Comparison of ENCODE assay signal across 19 cellular contexts in genomic region chr17:7226721-7227710, GRCh38. TPM values are rescaled to one million over a fixed set of nuclear protein-coding genes. Genes with fewer than 3 reads are reported as not detected.
DNase-seq lines count a peak whose midpoint lies in the region; ATAC-seq and TF ChIP-seq lines count a peak whose summit lies in the region.
"Had no signal": no experiment of that assay in that cellular context is flagged by ENCODE, and none has a peak within 500 bp of the region (broad histone marks: within the 10 kb centered on the region; RNA-seq: fewer than 3 reads in every experiment).

No MANE protein-coding gene starts in this region.

- POLR2A ChIA-PET in MCF 10A (lab: Yijun Ruan, JAX) = no interaction called here
- POLR2A ChIA-PET in naive thymus-derived CD4-positive, alpha-beta T cell (lab: Charles Lee) = no interaction called here

- H3K27ac Mint-ChIP-seq in activated T-cell treated with anti-CD3 and anti-CD28 coated beads, Interleukin-2, amount 50 U/mL, for 24 hours = peak overlapping the region; percentile 69
- H3K27ac Mint-ChIP-seq in MCF 10A (ENCODE audit: low read depth, unreplicated experiment) = peak overlapping the region; percentile 84
- H3K27ac Mint-ChIP-seq in naive thymus-derived CD4-positive, alpha-beta T cell = no peak overlapping the region
- H3K27ac Mint-ChIP-seq: CD8-positive, alpha-beta T cell had no signal

- H3K36me3 ChIP-seq in esophagus squamous epithelium (peaks cover 60 to 88% (median 61%) of the 10 kb centered on the region in 3 donors), thymus (ENCODE audit: control insufficient read depth, insufficient read depth) (peaks cover 86% of the 10 kb centered on the region)
- peaks cover 4 to 89% (median 14%) of the 10 kb centered on the region in 3 experiments for H3K36me3 ChIP-seq in naive thymus-derived CD4-positive, alpha-beta T cell (ENCODE audit: control insufficient read depth in 2 of 3, insufficient read depth in 3 of 3, low read length in 3 of 3)

- no peak for DNase-seq in activated T-cell treated with anti-CD3 and anti-CD28 coated beads, Interleukin-2, amount 50 U/mL, for 24 hours
- DNase-seq in activated T-cell treated with anti-CD3 and anti-CD28 coated beads, Interleukin-2, amount 50 U/mL, for 48 hours = no peak
- DNase-seq in MCF 10A (ENCODE audit: unreplicated experiment) (no peak), esophagus squamous epithelium (lab: John Stamatoyannopoulos, UW) (no peak), activated gamma-delta T cell (lab: John Stamatoyannopoulos, UW) (no peak)
- no peak for DNase-seq in naive thymus-derived CD4-positive, alpha-beta T cell
- DNase-seq: CD8-positive, alpha-beta T cell; DMS79 treated with DMSO at 0.1 percent for 48 hours; MV-4-11; NCI-H1417 treated with DMSO at 0.1 percent for 48 hours; NCI-H1930; NCI-H446 treated with DMSO at 0.1 percent for 48 hours; NK-92 treated with Interleukin-12 subunit alpha and Interleukin-12 subunit beta, amount 100 ng/mL, for 24 hours; OCI-M1; RPMI8226 had no signal

- peaks cover 27% of the 10 kb centered on the region for H3K4me1 Mint-ChIP-seq in activated T-cell treated with anti-CD3 and anti-CD28 coated beads, Interleukin-2, amount 50 U/mL, for 24 hours (ENCODE audit: low read depth)
- peaks cover 15% of the 10 kb centered on the region for H3K4me1 Mint-ChIP-seq in MCF 10A (ENCODE audit: insufficient read depth, unreplicated experiment)
- H3K4me1 Mint-ChIP-seq in naive thymus-derived CD4-positive, alpha-beta T cell = peaks cover 4 to 16% (median 10%) of the 10 kb centered on the region in 7 donors

- TF ChIP-seq POLR2A in esophagus squamous epithelium (IDR thresholded peaks at IDR 0.05) = no peak

- CTCF ChIA-PET in MCF 10A (lab: Yijun Ruan, JAX) = interaction anchor here (1.0 kb wide), 1 partner anchor 13 kb away, joined by 3 read pairs; no protein-coding TSS in a partner anchor
- CTCF ChIA-PET in naive thymus-derived CD4-positive, alpha-beta T cell (lab: Charles Lee) = no interaction called here

- H3K9me3 ChIP-seq in esophagus squamous epithelium (no peaks in the 10 kb centered on the region), thymus (ENCODE audit: control insufficient read depth) (no peaks in the 10 kb centered on the region)
- H3K9me3 ChIP-seq in naive thymus-derived CD4-positive, alpha-beta T cell (ENCODE audit: control insufficient read depth in 2 of 3, low read length in 3 of 3) = no peaks in the 10 kb centered on the region

- no peak overlapping the region for H3K4me3 Mint-ChIP-seq in activated T-cell treated with anti-CD3 and anti-CD28 coated beads, Interleukin-2, amount 50 U/mL, for 24 hours
- no peak overlapping the region for H3K4me3 Mint-ChIP-seq in MCF 10A (ENCODE audit: unreplicated experiment)
- no peak overlapping the region for H3K4me3 Mint-ChIP-seq in naive thymus-derived CD4-positive, alpha-beta T cell
- H3K4me3 Mint-ChIP-seq: CD8-positive, alpha-beta T cell had no signal

- no peak for ATAC-seq in GM18907 (IDR thresholded peaks at IDR 0.05; ENCODE audit: unreplicated experiment)
- ATAC-seq in naive thymus-derived CD4-positive, alpha-beta T cell = no peak
- ATAC-seq: CD8-positive, alpha-beta T cell; HCT116 had no signal

- BruUV-seq in MCF 10A (replicated peaks; lab: Mats Ljungman, UMichigan) = no TSS peak

- no peaks in the 10 kb centered on the region for H3K9me3 Mint-ChIP-seq in activated T-cell treated with anti-CD3 and anti-CD28 coated beads, Interleukin-2, amount 50 U/mL, for 24 hours
- H3K9me3 Mint-ChIP-seq in MCF 10A (ENCODE audit: unreplicated experiment) = no peaks in the 10 kb centered on the region
- H3K9me3 Mint-ChIP-seq in naive thymus-derived CD4-positive, alpha-beta T cell = no peaks in the 10 kb centered on the region
- H3K9me3 Mint-ChIP-seq: CD8-positive, alpha-beta T cell had no signal

- H3K27me3 ChIP-seq in esophagus squamous epithelium = no peaks in the 10 kb centered on the region
- H3K27me3 ChIP-seq in thymus (ENCODE audit: control insufficient read depth, insufficient read depth) = no peaks in the 10 kb centered on the region
- H3K27me3 ChIP-seq in naive thymus-derived CD4-positive, alpha-beta T cell (ENCODE audit: control insufficient read depth in 2 of 2, insufficient read depth in 2 of 2, low read length in 2 of 2) = no peaks in the 10 kb centered on the region

- H3K27ac ChIP-seq in esophagus squamous epithelium = peak overlapping the region; percentile 83 to 100 (median 90)
- peak overlapping the region; percentile 25 for H3K27ac ChIP-seq in thymus (ENCODE audit: low read depth)
- no peak overlapping the region for H3K27ac ChIP-seq in naive thymus-derived CD4-positive, alpha-beta T cell (ENCODE audit: low read depth, low read length)
- H3K27ac ChIP-seq: HL-60 had no signal

- H3K4me3 ChIP-seq in esophagus squamous epithelium (no peak overlapping the region), thymus (ENCODE audit: low read length) (no peak overlapping the region)
- no peak overlapping the region for H3K4me3 ChIP-seq in naive thymus-derived CD4-positive, alpha-beta T cell (ENCODE audit: low read length)

- no peak for TF ChIP-seq CTCF in MCF 10A (IDR thresholded peaks at IDR 0.05; ENCODE audit: unreplicated experiment)
- no peak for TF ChIP-seq CTCF in esophagus squamous epithelium (IDR thresholded peaks at IDR 0.05)

- H3K36me3 Mint-ChIP-seq in activated T-cell treated with anti-CD3 and anti-CD28 coated beads, Interleukin-2, amount 50 U/mL, for 24 hours (ENCODE audit: low read depth) = peaks cover 93% of the 10 kb centered on the region
- H3K36me3 Mint-ChIP-seq in MCF 10A (ENCODE audit: insufficient read depth, unreplicated experiment) = peaks cover 86% of the 10 kb centered on the region
- peaks cover 3 to 31% (median 5%) of the 10 kb centered on the region in 5 donors for H3K36me3 Mint-ChIP-seq in naive thymus-derived CD4-positive, alpha-beta T cell

- WGBS in esophagus squamous epithelium, 2 donors = 88 to 96% methylated on average over 15 of the region's 31 CpGs
- 98% methylated on average over 31 of the region's 31 CpGs for WGBS in thymus

- H3K4me1 ChIP-seq in esophagus squamous epithelium (peaks cover 16 to 94% (median 37%) of the 10 kb centered on the region in 3 donors), thymus (ENCODE audit: control insufficient read depth, insufficient read depth, low read length) (peaks cover 1% of the 10 kb centered on the region)
- H3K4me1 ChIP-seq in naive thymus-derived CD4-positive, alpha-beta T cell (ENCODE audit: control insufficient read depth in 2 of 2, insufficient read depth in 2 of 2, low read length in 2 of 2) = no peaks in the 10 kb centered on the region

- H3K27me3 Mint-ChIP-seq in activated T-cell treated with anti-CD3 and anti-CD28 coated beads, Interleukin-2, amount 50 U/mL, for 24 hours = no peaks in the 10 kb centered on the region
- no peaks in the 10 kb centered on the region for H3K27me3 Mint-ChIP-seq in MCF 10A (ENCODE audit: insufficient read depth, unreplicated experiment)
- H3K27me3 Mint-ChIP-seq in naive thymus-derived CD4-positive, alpha-beta T cell = no peaks in the 10 kb centered on the region

- intact Hi-C loops in MCF 10A (cut with micrococcal nuclease) = no loop called here
- intact Hi-C loops in esophagus squamous epithelium (cut with DNase I) = no loop called here
- intact Hi-C loops in naive thymus-derived CD4-positive, alpha-beta T cell (cut with micrococcal nuclease) = no loop called here

RNA-seq across cellular contexts. Expression of gene ACADVL, which starts 7.3 kb away (rescaled TPM):
- total RNA-seq in MCF 10A (2022) (387 and 413 TPM in 2 replicates), esophagus squamous epithelium (100 to 1,000 TPM; 453 to 742 (median 464) TPM)
- 990 TPM for polyA plus RNA-seq in thymus
- 100 to 1,000 TPM; 287 to 390 (median 339) TPM for total RNA-seq in naive thymus-derived CD4-positive, alpha-beta T cell
- 10 to 100 TPM; 75.3 to 88.4 TPM for polyA plus RNA-seq in naive thymus-derived CD4-positive, alpha-beta T cell

RNA-seq across cellular contexts. Expression of gene DVL2, which starts 7.3 kb away (rescaled TPM):
- total RNA-seq in MCF 10A (2022) (34.9 and 37.4 TPM in 2 replicates), esophagus squamous epithelium (10 to 100 TPM; 21.4 to 58.0 (median 37.3) TPM)
- polyA plus RNA-seq in thymus = 26.6 TPM
- total RNA-seq in naive thymus-derived CD4-positive, alpha-beta T cell = 10 to 100 TPM; 51.2 to 91.5 (median 52.3) TPM
- 10 to 100 TPM; 15.1 to 31.1 TPM for polyA plus RNA-seq in naive thymus-derived CD4-positive, alpha-beta T cell

RNA-seq across cellular contexts. Expression of gene DLG4, which starts 7.4 kb away (rescaled TPM):
- total RNA-seq in MCF 10A (2022) (7.6 TPM in 2 replicates), esophagus squamous epithelium (10 to 100 TPM in 1 of 4 donors, 1 to 10 TPM in 3; 2.6 to 13.9 (median 6.0) TPM)
- 15.1 TPM for polyA plus RNA-seq in thymus
- total RNA-seq in naive thymus-derived CD4-positive, alpha-beta T cell = 10 to 100 TPM; 10.9 to 25.4 (median 16.5) TPM
- polyA plus RNA-seq in naive thymus-derived CD4-positive, alpha-beta T cell = under 1 TPM; 0.26 to 0.83 TPM

RNA-seq across cellular contexts. Expression of gene PHF23, which starts 12.2 kb away (rescaled TPM):
- total RNA-seq in MCF 10A (2022) = 41.8 and 47.1 TPM in 2 replicates
- 10 to 100 TPM; 24.7 to 30.6 (median 27.0) TPM for total RNA-seq in esophagus squamous epithelium
- 47.5 TPM for polyA plus RNA-seq in thymus
- total RNA-seq in naive thymus-derived CD4-positive, alpha-beta T cell = 10 to 100 TPM; 12.3 to 58.7 (median 55.2) TPM
- 10 to 100 TPM; 16.0 to 41.3 TPM for polyA plus RNA-seq in naive thymus-derived CD4-positive, alpha-beta T cell

RNA-seq across cellular contexts. Expression of gene GABARAP, which starts 15.2 kb away (rescaled TPM):
- total RNA-seq in MCF 10A (2022) (226 and 294 TPM in 2 replicates), esophagus squamous epithelium (100 to 1,000 TPM; 172 to 384 (median 197) TPM)
- 846 TPM for polyA plus RNA-seq in thymus
- total RNA-seq in naive thymus-derived CD4-positive, alpha-beta T cell = 100 to 1,000 TPM; 214 to 427 (median 286) TPM
- 100 to 1,000 TPM; 656 to 950 TPM for polyA plus RNA-seq in naive thymus-derived CD4-positive, alpha-beta T cell

Comparison
In these comparisons a context has a peak if more than half of its experiments do, and no peak if none do; other contexts are left out.
1. H3K27ac Mint-ChIP-seq: peak in activated T-cell treated with anti-CD3 and anti-CD28 coated beads, Interleukin-2, amount 50 U/mL, for 24 hours (single experiment) and MCF 10A (single experiment); none in naive thymus-derived CD4-positive, alpha-beta T cell (0 of 9).